ENCODE assay signal across 9 cellular contexts in genomic region chr3:192514081-192514753, GRCh38.
DNase-seq lines count a peak whose midpoint lies in the region; ATAC-seq and TF ChIP-seq lines count a peak whose summit lies in the region.
"Had no signal": no experiment of that assay in that cellular context is flagged by ENCODE, and none has a peak within 500 bp of the region (broad histone marks: within the 10 kb centered on the region; RNA-seq: fewer than 3 reads in every experiment).

No MANE protein-coding gene starts in this region.

- DNase-seq in activated T-cell treated with anti-CD3 and anti-CD28 coated beads, Interleukin-2, amount 50 U/mL, for 24 hours, result no peak
- no peak for DNase-seq in activated T-cell treated with anti-CD3 and anti-CD28 coated beads, Interleukin-2, amount 50 U/mL, for 1 hour
- DNase-seq in ascending aorta (ENCODE audit: low spot score in 2 of 2) (no peak), kidney glomerular epithelial cell (lab: John Stamatoyannopoulos, UW) (peak; percentile 42), type B pancreatic cell (ENCODE audit: extremely low spot score, unreplicated experiment) (peak; percentile 65), sciatic nerve (ENCODE audit: low spot score) (no peak)
- no peak for DNase-seq in activated CD4-positive, alpha-beta T cell treated with anti-CD3 and anti-CD28 coated beads for 48 hours

- H3K4me1 ChIP-seq in ascending aorta, result peaks cover 0 to 6% of the 10 kb centered on the region in 2 donors

- peaks cover 59% of the 10 kb centered on the region for H3K27me3 Mint-ChIP-seq in activated T-cell treated with anti-CD3 and anti-CD28 coated beads, Interleukin-2, amount 50 U/mL, for 24 hours
- peaks cover 62% of the 10 kb centered on the region for H3K27me3 Mint-ChIP-seq in type B pancreatic cell

- no peak for ATAC-seq in sciatic nerve
- ATAC-seq in HG03280 (IDR thresholded peaks at IDR 0.05; ENCODE audit: unreplicated experiment), result no peak

- no peak overlapping the region for H3K27ac ChIP-seq in ascending aorta
- H3K27ac ChIP-seq: right lobe of liver had no signal

- H3K27ac Mint-ChIP-seq in activated T-cell treated with anti-CD3 and anti-CD28 coated beads, Interleukin-2, amount 50 U/mL, for 24 hours, result no peak overlapping the region
- H3K27ac Mint-ChIP-seq in type B pancreatic cell, result peak overlapping the region; percentile 84

- H3K4me3 Mint-ChIP-seq in activated T-cell treated with anti-CD3 and anti-CD28 coated beads, Interleukin-2, amount 50 U/mL, for 24 hours, result peak overlapping the region; percentile 34
- peak overlapping the region; percentile 90 for H3K4me3 Mint-ChIP-seq in type B pancreatic cell

- peaks cover 10% of the 10 kb centered on the region for H3K4me1 Mint-ChIP-seq in activated T-cell treated with anti-CD3 and anti-CD28 coated beads, Interleukin-2, amount 50 U/mL, for 24 hours (ENCODE audit: low read depth)
- H3K4me1 Mint-ChIP-seq in type B pancreatic cell (ENCODE audit: unreplicated experiment), result peaks cover 4% of the 10 kb centered on the region

- H3K36me3 ChIP-seq in ascending aorta, result no peaks in the 10 kb centered on the region
- H3K36me3 ChIP-seq: right lobe of liver had no signal

- TF ChIP-seq CTCF in ascending aorta (IDR thresholded peaks at IDR 0.05) (no peak), type B pancreatic cell (conservative IDR thresholded peaks at IDR 0.05) (peak; percentile 58)

- peaks cover 2% of the 10 kb centered on the region for H3K9me3 Mint-ChIP-seq in activated T-cell treated with anti-CD3 and anti-CD28 coated beads, Interleukin-2, amount 50 U/mL, for 24 hours
- no peaks in the 10 kb centered on the region for H3K9me3 Mint-ChIP-seq in type B pancreatic cell

- H3K9me3 ChIP-seq in ascending aorta, result no peaks in the 10 kb centered on the region
- H3K9me3 ChIP-seq: right lobe of liver had no signal

- intact Hi-C loops in ascending aorta (cut with DNase I) (no loop called here), sciatic nerve (cut with DNase I) (no loop called here)

- H3K36me3 Mint-ChIP-seq in activated T-cell treated with anti-CD3 and anti-CD28 coated beads, Interleukin-2, amount 50 U/mL, for 24 hours (ENCODE audit: low read depth), result no peaks in the 10 kb centered on the region
- H3K36me3 Mint-ChIP-seq in type B pancreatic cell, result no peaks in the 10 kb centered on the region

- peak overlapping the region; percentile 31 to 55 for H3K4me3 ChIP-seq in ascending aorta

- no peaks in the 10 kb centered on the region for H3K27me3 ChIP-seq in ascending aorta

Comparison
In these comparisons a context has a peak if more than half of its experiments do, and no peak if none do; other contexts are left out.
1. DNase-seq: peak in kidney glomerular epithelial cell (single experiment) and type B pancreatic cell (single experiment); none in activated T-cell treated with anti-CD3 and anti-CD28 coated beads, Interleukin-2, amount 50 U/mL, for 24 hours (single experiment), activated T-cell treated with anti-CD3 and anti-CD28 coated beads, Interleukin-2, amount 50 U/mL, for 1 hour (single experiment), ascending aorta (0 of 2), sciatic nerve (single experiment) and activated CD4-positive, alpha-beta T cell treated with anti-CD3 and anti-CD28 coated beads for 48 hours (single experiment).